In the genomic region with DNA sequence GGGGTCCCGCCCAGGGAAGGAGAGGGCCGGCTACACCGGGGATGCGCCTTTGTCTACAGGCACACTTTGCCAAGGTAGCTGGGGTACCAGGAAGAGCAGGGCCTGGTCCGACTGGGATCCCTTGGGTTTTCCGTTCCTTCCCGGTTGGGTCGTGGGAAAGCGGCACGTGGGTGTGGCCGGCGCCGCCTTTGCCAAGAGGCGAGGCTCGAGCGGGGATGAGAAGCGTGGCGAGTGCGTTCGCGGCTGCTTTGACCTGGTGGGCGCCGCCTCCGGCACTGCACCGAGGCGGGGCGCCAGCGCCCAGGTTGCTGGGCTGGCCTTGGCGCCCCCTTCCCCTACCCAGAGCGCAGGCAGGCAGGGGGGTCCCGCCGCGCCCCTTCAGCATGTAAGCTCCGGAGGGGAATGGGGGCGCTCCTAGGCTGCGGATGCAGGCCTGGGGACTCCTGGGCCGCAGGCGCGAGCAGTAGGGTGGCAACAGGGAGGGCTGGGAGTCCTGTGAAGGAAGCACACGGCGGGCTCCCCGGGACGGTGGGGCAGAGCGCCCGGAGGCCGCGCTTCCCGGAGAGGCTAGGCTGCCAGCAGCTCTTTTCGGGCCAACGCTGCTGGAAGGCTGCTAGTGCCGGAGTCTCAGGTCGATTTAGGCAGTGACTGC, we compare ENCODE assay signal across 1 cellular context.
TF ChIP-seq lines count a peak whose summit lies in the region.

No MANE protein-coding gene starts in this region.

TF ChIP-seq in GM12878, 131 proteins besides CTCF, POLR2A, EP300 and RAD21:
- no peak for TF ChIP-seq SREBF1 (IDR thresholded peaks at IDR 0.05; ENCODE audit: low read length)
- no peak for TF ChIP-seq SMAD1 (IDR thresholded peaks at IDR 0.05; ENCODE audit: low read depth, partially characterized antibody)
- TF ChIP-seq HDAC2 (IDR thresholded peaks at IDR 0.05), result no peak
- TF ChIP-seq NFXL1 (IDR thresholded peaks at IDR 0.05; ENCODE audit: borderline replicate concordance), result no peak
- no peak for TF ChIP-seq ATF7 (IDR thresholded peaks at IDR 0.05; ENCODE audit: low read depth)
- TF ChIP-seq MTA2 (IDR thresholded peaks at IDR 0.05; ENCODE audit: low read depth), result no peak
